ENCODE assay signal across 1 cellular context in the genomic region with DNA sequence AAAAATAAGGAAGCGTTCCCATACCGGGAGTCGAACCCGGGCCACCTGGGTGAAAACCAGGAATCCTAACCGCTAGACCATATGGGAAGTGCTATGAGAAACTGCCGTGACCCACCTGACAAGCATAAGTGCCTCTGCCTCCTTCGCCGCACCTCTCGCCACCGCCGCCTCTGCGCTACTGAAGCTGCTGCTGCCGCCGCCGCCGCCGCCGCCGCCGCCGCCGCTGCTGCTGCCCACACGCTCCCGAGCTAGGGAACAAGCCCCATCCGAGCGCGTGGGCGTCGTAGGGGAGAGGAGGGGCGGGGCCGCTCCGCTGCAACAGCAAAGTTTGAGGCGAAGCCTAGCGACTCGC.
TF ChIP-seq lines count a peak whose summit lies in the region.

No MANE protein-coding gene starts in this region.

TF ChIP-seq in HepG2, 621 proteins besides CTCF, POLR2A, EP300 and RAD21 (continued from another document):
- TF ChIP-seq ZBTB25 (CRISPR knock-in tag; IDR thresholded peaks at IDR 0.05): no peak
- no peak for TF ChIP-seq ZNF337 (CRISPR knock-in tag; IDR thresholded peaks at IDR 0.05; ENCODE audit: borderline replicate concordance, low read depth)
- TF ChIP-seq RBM22 (optimal IDR thresholded peaks at IDR 0.05; ENCODE audit: low read length): no peak
- TF ChIP-seq, protein P1, sequence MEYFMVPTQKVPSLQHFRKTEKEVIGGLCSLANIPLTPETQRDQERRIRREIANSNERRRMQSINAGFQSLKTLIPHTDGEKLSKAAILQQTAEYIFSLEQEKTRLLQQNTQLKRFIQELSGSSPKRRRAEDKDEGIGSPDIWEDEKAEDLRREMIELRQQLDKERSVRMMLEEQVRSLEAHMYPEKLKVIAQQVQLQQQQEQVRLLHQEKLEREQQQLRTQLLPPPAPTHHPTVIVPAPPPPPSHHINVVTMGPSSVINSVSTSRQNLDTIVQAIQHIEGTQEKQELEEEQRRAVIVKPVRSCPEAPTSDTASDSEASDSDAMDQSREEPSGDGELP (IDR thresholded peaks at IDR 0.05; ENCODE audit: borderline replicate concordance, low read depth): no peak
- peak; percentile 3; the same call in 1 of the 2 replicates for TF ChIP-seq ZNF280D (CRISPR knock-in tag; IDR thresholded peaks at IDR 0.05)
- 0 out of 2 replicates have a peak, but pooled peaks have one; percentile 17 for TF ChIP-seq PRMT3 (CRISPR knock-in tag; IDR thresholded peaks at IDR 0.05; ENCODE audit: borderline replicate concordance, low read depth)
- no peak for TF ChIP-seq MED13 (CRISPR knock-in tag; IDR thresholded peaks at IDR 0.05)
- TF ChIP-seq, protein P2, sequence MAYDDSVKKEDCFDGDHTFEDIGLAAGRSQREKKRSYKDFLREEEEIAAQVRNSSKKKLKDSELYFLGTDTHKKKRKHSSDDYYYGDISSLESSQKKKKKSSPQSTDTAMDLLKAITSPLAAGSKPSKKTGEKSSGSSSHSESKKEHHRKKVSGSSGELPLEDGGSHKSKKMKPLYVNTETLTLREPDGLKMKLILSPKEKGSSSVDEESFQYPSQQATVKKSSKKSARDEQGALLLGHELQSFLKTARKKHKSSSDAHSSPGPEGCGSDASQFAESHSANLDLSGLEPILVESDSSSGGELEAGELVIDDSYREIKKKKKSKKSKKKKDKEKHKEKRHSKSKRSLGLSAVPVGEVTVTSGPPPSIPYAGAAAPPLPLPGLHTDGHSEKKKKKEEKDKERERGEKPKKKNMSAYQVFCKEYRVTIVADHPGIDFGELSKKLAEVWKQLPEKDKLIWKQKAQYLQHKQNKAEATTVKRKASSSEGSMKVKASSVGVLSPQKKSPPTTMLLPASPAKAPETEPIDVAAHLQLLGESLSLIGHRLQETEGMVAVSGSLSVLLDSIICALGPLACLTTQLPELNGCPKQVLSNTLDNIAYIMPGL (CRISPR knock-in tag; IDR thresholded peaks at IDR 0.05; ENCODE audit: borderline replicate concordance in 1 of 2, low read depth in 1 of 2): peak in 1 of 2 experiments; percentile 38; a peak in 2 of 4 replicates
- TF ChIP-seq ZNF333 (CRISPR knock-in tag; IDR thresholded peaks at IDR 0.05; ENCODE audit: borderline replicate concordance): no peak
- no peak for TF ChIP-seq HNRNPH1 (optimal IDR thresholded peaks at IDR 0.05; ENCODE audit: low read depth, low read length)
- TF ChIP-seq, protein P3, sequence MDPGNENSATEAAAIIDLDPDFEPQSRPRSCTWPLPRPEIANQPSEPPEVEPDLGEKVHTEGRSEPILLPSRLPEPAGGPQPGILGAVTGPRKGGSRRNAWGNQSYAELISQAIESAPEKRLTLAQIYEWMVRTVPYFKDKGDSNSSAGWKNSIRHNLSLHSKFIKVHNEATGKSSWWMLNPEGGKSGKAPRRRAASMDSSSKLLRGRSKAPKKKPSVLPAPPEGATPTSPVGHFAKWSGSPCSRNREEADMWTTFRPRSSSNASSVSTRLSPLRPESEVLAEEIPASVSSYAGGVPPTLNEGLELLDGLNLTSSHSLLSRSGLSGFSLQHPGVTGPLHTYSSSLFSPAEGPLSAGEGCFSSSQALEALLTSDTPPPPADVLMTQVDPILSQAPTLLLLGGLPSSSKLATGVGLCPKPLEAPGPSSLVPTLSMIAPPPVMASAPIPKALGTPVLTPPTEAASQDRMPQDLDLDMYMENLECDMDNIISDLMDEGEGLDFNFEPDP (CRISPR knock-in tag; conservative IDR thresholded peaks at IDR 0.05): no peak
- TF ChIP-seq MXD4 (CRISPR knock-in tag; IDR thresholded peaks at IDR 0.05): no peak
- TF ChIP-seq ADNP (CRISPR knock-in tag; IDR thresholded peaks at IDR 0.05): peak; percentile 25; the same call in 1 of the 2 replicates
- TF ChIP-seq HNRNPK (IDR thresholded peaks at IDR 0.05; ENCODE audit: low read depth, low read length, poor library complexity, severe bottlenecking): no peak
- no peak for TF ChIP-seq ZFP41 (CRISPR knock-in tag; IDR thresholded peaks at IDR 0.05; ENCODE audit: borderline replicate concordance)
- no peak for TF ChIP-seq ZNF496 (CRISPR knock-in tag; IDR thresholded peaks at IDR 0.05; ENCODE audit: insufficient replicate concordance)
- TF ChIP-seq ZSCAN31 (CRISPR knock-in tag; IDR thresholded peaks at IDR 0.05; ENCODE audit: low read depth): no peak
- TF ChIP-seq ZNF678 (CRISPR knock-in tag; IDR thresholded peaks at IDR 0.05): no peak
- peak; percentile 44; the same call in 1 of the 2 replicates for TF ChIP-seq ZNF879 (CRISPR knock-in tag; IDR thresholded peaks at IDR 0.05)
- 0 out of 2 replicates have a peak, but pooled peaks have one; percentile 8 for TF ChIP-seq HNRNPL (IDR thresholded peaks at IDR 0.05; ENCODE audit: low read depth, low read length)
- TF ChIP-seq HOMEZ (CRISPR knock-in tag; IDR thresholded peaks at IDR 0.05; ENCODE audit: low read depth): no peak
